ENCODE assay signal across 8 cellular contexts in the genomic region with DNA sequence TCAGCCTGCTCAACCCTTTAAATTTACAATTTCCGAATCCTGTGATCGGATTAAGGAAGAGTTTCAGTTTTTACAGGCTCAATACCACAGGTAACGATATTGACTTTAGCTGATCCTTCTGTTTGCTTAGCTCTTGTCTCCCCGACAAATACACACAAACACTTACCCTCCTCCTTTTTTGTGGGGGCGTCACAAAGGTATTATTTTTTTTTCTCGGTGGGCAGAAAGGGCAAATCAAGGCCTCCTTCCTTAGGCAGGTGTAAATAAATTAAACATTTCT. TPM values are rescaled to one million over a fixed set of nuclear protein-coding genes. Genes with fewer than 3 reads are reported as not detected.
DNase-seq lines count a peak whose midpoint lies in the region; ATAC-seq and TF ChIP-seq lines count a peak whose summit lies in the region.

No MANE protein-coding gene starts in this region.

- peak overlapping the region; percentile 51 for H3K18ac ChIP-seq in IMR-90 (ENCODE audit: low read depth, low read length)

- H2BK15ac ChIP-seq in IMR-90 (ENCODE audit: low read depth, low read length): 0 out of 3 replicates have a peak overlapping the region, but pooled peaks have one; percentile 77

- H2BK5ac ChIP-seq in IMR-90 (ENCODE audit: low read depth, low read length, poor library complexity, severe bottlenecking): peak overlapping the region; percentile 82

- H3K23ac ChIP-seq in IMR-90 (ENCODE audit: low read depth, low read length): peak overlapping the region; percentile 93

- no peaks in the 10 kb centered on the region for H3K27me3 ChIP-seq in BLaER1 treated with 17β-estradiol and CSF1 and Interleukin-3, amounts not matched to agents 10 nM and 100 nM
- H3K27me3 ChIP-seq in IMR-90 (ENCODE audit: control insufficient read depth, insufficient read depth, low read length): no peaks in the 10 kb centered on the region

- peak overlapping the region in 9 of 10 donors; percentile 93 to 98 (median 97) for H3K27ac Mint-ChIP-seq in naive thymus-derived CD8-positive, alpha-beta T cell

- POLR2A ChIA-PET in IMR-90 (lab: Charles Lee; ENCODE audit: unreplicated experiment): no interaction called here
- POLR2A ChIA-PET in naive thymus-derived CD8-positive, alpha-beta T cell (lab: Charles Lee): interaction anchor here (1.0 to 1.3 kb wide), 4 partner anchors 9 to 89 kb away, joined by 3 to 8 read pairs (median 3); no protein-coding TSS in a partner anchor

- peak overlapping the region; percentile 67; the same call in 1 of the 2 replicates for H3K4ac ChIP-seq in IMR-90 (ENCODE audit: low read depth, low read length)

- H2AFZ ChIP-seq in IMR-90 (replicated peaks; ENCODE audit: low read length, poor library complexity): peak overlapping the region; percentile 85

- no peak for DNase-seq in IMR-90
- peak in 3 of 10 donors; percentile 24 to 55 (median 48) for DNase-seq in naive thymus-derived CD8-positive, alpha-beta T cell
- no peak for DNase-seq in cortex of kidney (lab: John Stamatoyannopoulos, UW)
- no peak for DNase-seq in stimulated activated CD4-positive, alpha-beta T cell treated with anti-CD3 and anti-CD28 coated beads, Interleukin-15, amount 100 ng/mL, for 24 hours

- WGBS in IMR-90 (ENCODE audit: extremely low coverage in 2 of 2, insufficient read length in 1 of 2), 2 experiments: no CpG with 5 or more reads among the region's 6 CpGs

- H2AK9ac ChIP-seq in IMR-90 (replicated peaks; ENCODE audit: low read depth, low read length, poor library complexity): no peak overlapping the region

- no peaks in the 10 kb centered on the region for H3K9me3 Mint-ChIP-seq in naive thymus-derived CD8-positive, alpha-beta T cell

- peaks cover 30 to 59% (median 49%) of the 10 kb centered on the region in 4 donors for H3K4me1 Mint-ChIP-seq in naive thymus-derived CD8-positive, alpha-beta T cell

- in situ Hi-C loops in IMR-90 (cut with MboI; ENCODE audit: low sequenced_read_pairs): loop anchor here (10.0 to 25.0 kb wide), 3 partner anchors 379 to 986 kb away; no protein-coding TSS in a partner anchor

- TF ChIP-seq CTCF in IMR-90 (conservative IDR thresholded peaks at IDR 0.05; ENCODE audit: low read depth, low read length): no peak

- peak overlapping the region; percentile 82 to 98 (median 86) for H3K4me2 ChIP-seq in BLaER1 treated with 17β-estradiol and CSF1 and Interleukin-3, amounts not matched to agents 10 nM and 100 nM
- H3K4me2 ChIP-seq in IMR-90 (ENCODE audit: low read depth, low read length): peak overlapping the region; percentile 83

- H4K5ac ChIP-seq in IMR-90 (ENCODE audit: low read depth, low read length): peak overlapping the region; percentile 14

- H2BK120ac ChIP-seq in IMR-90 (ENCODE audit: low read depth, low read length): peak overlapping the region; percentile 65; the same call in 1 of the 2 replicates

- peak overlapping the region; percentile 12; the same call in 1 of the 2 replicates for H2AK5ac ChIP-seq in IMR-90 (ENCODE audit: low read depth, low read length)

- peak overlapping the region; percentile 56 for H4K91ac ChIP-seq in IMR-90 (ENCODE audit: insufficient read depth, low read depth, low read length)

- peaks cover 0 to 28% (median 0%) of the 10 kb centered on the region in 3 donors for H3K36me3 Mint-ChIP-seq in naive thymus-derived CD8-positive, alpha-beta T cell

- H3K56ac ChIP-seq in IMR-90 (ENCODE audit: extremely low read depth, insufficient read depth, low read length): peak overlapping the region; percentile 76

- peak overlapping the region; percentile 90 for H3K14ac ChIP-seq in IMR-90 (replicated peaks; ENCODE audit: low read depth, low read length)

- peaks cover 0 to 32% (median 8%) of the 10 kb centered on the region in 11 experiments; a peak in 11 of 22 replicates for H3K36me3 ChIP-seq in BLaER1 treated with 17β-estradiol and CSF1 and Interleukin-3, amounts not matched to agents 10 nM and 100 nM
- no peaks in the 10 kb centered on the region for H3K36me3 ChIP-seq in IMR-90 (ENCODE audit: control insufficient read depth, insufficient read depth, low read length)

- dilution Hi-C loops in IMR-90 (cut with HindIII; ENCODE audit: low sequenced_read_pairs, unreplicated experiment): no loop called here

- intact Hi-C loops in IMR-90 (cut with micrococcal nuclease): loop anchor here (5.0 to 10.0 kb wide), 11 partner anchors 96 to 1209 kb away; no protein-coding TSS in a partner anchor

- H3K27ac ChIP-seq in BLaER1 treated with 17β-estradiol and CSF1 and Interleukin-3, amounts not matched to agents 10 nM and 100 nM: peak overlapping the region; percentile 92 to 99 (median 97)
- peak overlapping the region; percentile 63 for H3K27ac ChIP-seq in IMR-90 (ENCODE audit: insufficient read depth, low read length)
- H3K27ac ChIP-seq in cingulate gyrus (ENCODE audit: low read depth, low read length): peak overlapping the region; percentile 80

- peaks cover 40 to 59% (median 49%) of the 10 kb centered on the region in 10 experiments for H3K4me1 ChIP-seq in BLaER1 treated with 17β-estradiol and CSF1 and Interleukin-3, amounts not matched to agents 10 nM and 100 nM
- H3K4me1 ChIP-seq in IMR-90 (ENCODE audit: control insufficient read depth, insufficient read depth, low read length): peaks cover 4% of the 10 kb centered on the region

- ATAC-seq in IMR-90 (ENCODE audit: low read depth) (no peak), GM21576 (IDR thresholded peaks at IDR 0.05; ENCODE audit: unreplicated experiment) (no peak), GM21825 (IDR thresholded peaks at IDR 0.05; ENCODE audit: unreplicated experiment) (no peak)
- no peak for ATAC-seq in naive thymus-derived CD8-positive, alpha-beta T cell

- BruUV-seq in IMR-90 (replicated peaks; lab: Mats Ljungman, UMichigan): no TSS peak

- peak overlapping the region; percentile 38; the same call in 1 of the 2 replicates for H2BK20ac ChIP-seq in IMR-90 (ENCODE audit: low read depth, low read length)

- H3K9ac ChIP-seq in BLaER1 treated with 17β-estradiol and CSF1 and Interleukin-3, amounts not matched to agents 10 nM and 100 nM: peak overlapping the region; percentile 94 to 100 (median 98)
- peak overlapping the region; percentile 95 for H3K9ac ChIP-seq in IMR-90 (ENCODE audit: low read depth, low read length)

- peak overlapping the region in 9 of 10 donors; percentile 90 to 97 (median 94) for H3K4me3 Mint-ChIP-seq in naive thymus-derived CD8-positive, alpha-beta T cell

- H3K4me3 ChIP-seq in BLaER1 treated with 17β-estradiol and CSF1 and Interleukin-3, amounts not matched to agents 10 nM and 100 nM: peak overlapping the region; percentile 80 to 99 (median 96)
- H3K4me3 ChIP-seq in IMR-90 (ENCODE audit: insufficient read depth, low read depth, low read length): peak overlapping the region; percentile 83

- no peak for TF ChIP-seq POLR2A in IMR-90 (IDR thresholded peaks at IDR 0.05; ENCODE audit: low read depth, low read length)

- H3K27me3 Mint-ChIP-seq in naive thymus-derived CD8-positive, alpha-beta T cell: no peaks in the 10 kb centered on the region

- peaks cover 0 to 63% (median 47%) of the 10 kb centered on the region in 11 experiments; a peak in 20 of 22 replicates for H4K20me1 ChIP-seq in BLaER1 treated with 17β-estradiol and CSF1 and Interleukin-3, amounts not matched to agents 10 nM and 100 nM
- no peaks in the 10 kb centered on the region for H4K20me1 ChIP-seq in IMR-90 (ENCODE audit: insufficient read depth, low read length)

- H4K8ac ChIP-seq in IMR-90 (ENCODE audit: low read depth in 2 of 2, low read length in 2 of 2): peak overlapping the region; percentile 67 to 80

- no peaks in the 10 kb centered on the region for H3K9me3 ChIP-seq in BLaER1 treated with 17β-estradiol and CSF1 and Interleukin-3, amounts not matched to agents 10 nM and 100 nM (replicated peaks in 1 of 11)
- H3K9me3 ChIP-seq in IMR-90 (ENCODE audit: control insufficient read depth, insufficient read depth, low read length): no peaks in the 10 kb centered on the region

- TF ChIP-seq RAD21 in IMR-90 (IDR thresholded peaks at IDR 0.05; ENCODE audit: low read length): no peak

- H3K79me1 ChIP-seq in IMR-90 (ENCODE audit: low read depth in 1 of 2, low read length in 2 of 2): peaks cover 12 to 33% of the 10 kb centered on the region in 2 experiments; a peak in 3 of 4 replicates

- peaks cover 3% of the 10 kb centered on the region; the same call in 1 of the 2 replicates for H3K9me1 ChIP-seq in IMR-90 (ENCODE audit: insufficient read depth, low read length)

- CTCF ChIA-PET in IMR-90 (lab: Yijun Ruan, JAX): interaction anchor here (0.7 to 1.0 kb wide), 2 partner anchors 43 to 565 kb away, joined by 5 to 9 read pairs; no protein-coding TSS in a partner anchor

TF ChIP-seq in IMR-90, 13 proteins besides CTCF, POLR2A, EP300 and RAD21 (continues in another document):
- TF ChIP-seq RFX5 (IDR thresholded peaks at IDR 0.05; ENCODE audit: low read depth, low read length): no peak
- no peak for TF ChIP-seq CEBPB (IDR thresholded peaks at IDR 0.05; ENCODE audit: low read depth, low read length)
- no peak for TF ChIP-seq BHLHE40 (IDR thresholded peaks at IDR 0.05; ENCODE audit: low read depth, low read length)
- no peak for TF ChIP-seq MXI1 (IDR thresholded peaks at IDR 0.05; ENCODE audit: borderline replicate concordance, low read depth, low read length)
- TF ChIP-seq FOS (IDR thresholded peaks at IDR 0.05; ENCODE audit: low read depth, low read length): no peak
- no peak for TF ChIP-seq MAFK (IDR thresholded peaks at IDR 0.05; ENCODE audit: low read depth, low read length)
- TF ChIP-seq MAZ (IDR thresholded peaks at IDR 0.05; ENCODE audit: borderline replicate concordance, low read depth, low read length): no peak
- TF ChIP-seq ELK1 (IDR thresholded peaks at IDR 0.05; ENCODE audit: borderline replicate concordance, low read depth, low read length): no peak
- no peak for TF ChIP-seq RCOR1 (IDR thresholded peaks at IDR 0.05; ENCODE audit: insufficient replicate concordance, low read length)
- no peak for TF ChIP-seq CHD1 (IDR thresholded peaks at IDR 0.05; ENCODE audit: low read depth, low read length)
- no peak for TF ChIP-seq SMC3 (IDR thresholded peaks at IDR 0.05; ENCODE audit: low read depth, low read length)

RNA-seq across cellular contexts. Expression of gene TLE4, which starts 1.9 kb away (rescaled TPM):
- 76.9 and 78.1 TPM in 2 replicates for total RNA-seq in IMR-90 (2012; rRNA removed)
- 68.0 and 69.3 TPM in 2 replicates for polyA plus RNA-seq in IMR-90 (2012; rRNA removed)
- 39.6 and 53.9 TPM in 2 replicates for polyA plus RNA-seq in IMR-90 (2012; cell fraction: cytosol; rRNA removed)
- polyA plus RNA-seq in IMR-90 (2012; cell fraction: nucleus; rRNA removed; ENCODE audit: low replicate concordance): 105 and 128 TPM in 2 replicates
- total RNA-seq in naive thymus-derived CD8-positive, alpha-beta T cell: 100 to 1,000 TPM; 101 to 110 TPM
- 10 to 100 TPM; 25.3 to 37.8 (median 35.6) TPM for polyA plus RNA-seq in naive thymus-derived CD8-positive, alpha-beta T cell
